22 cellular contexts compared by ENCODE assay signal in genomic region chr4:11847161-11847560, GRCh38.
"Had no signal": no experiment of that assay in that cellular context is flagged by ENCODE, and none has a peak within 500 bp of the region (broad histone marks: within the 10 kb centered on the region; RNA-seq: fewer than 3 reads in every experiment).

No MANE protein-coding gene starts in this region.

- H3K4me3 Mint-ChIP-seq: activated CD4-positive, alpha-beta T cell treated with anti-CD3 and anti-CD28 coated beads for 36 hours; activated naive CD4-positive, alpha-beta T cell treated with anti-CD3 and anti-CD28 coated beads, Interleukin-2, amount 50 U/mL, for 24 hours; nephron progenitor cell; T-helper 2 cell treated with Interferon-gamma antibody and Interleukin-4, amounts not matched to agents 5 μg/mL and 100 μg/mL, for 36 hours; type B pancreatic cell; WTC11 had no signal

- H3K27ac ChIP-seq: esophagus muscularis mucosa, skin epidermis, stomach, testis had no signal

- H3K9me3 Mint-ChIP-seq: activated naive CD4-positive, alpha-beta T cell treated with anti-CD3 and anti-CD28 coated beads, Interleukin-2, amount 50 U/mL, for 24 hours; nephron progenitor cell; T-helper 2 cell treated with Interferon-gamma antibody and Interleukin-4, amounts not matched to agents 5 μg/mL and 100 μg/mL, for 36 hours; type B pancreatic cell had no signal

- ATAC-seq: activated CD4-positive, alpha-beta T cell treated with anti-CD3 and anti-CD28 coated beads for 36 hours; WTC11 had no signal

- H3K4me1 Mint-ChIP-seq: activated CD4-positive, alpha-beta T cell treated with anti-CD3 and anti-CD28 coated beads for 36 hours; activated naive CD4-positive, alpha-beta T cell treated with anti-CD3 and anti-CD28 coated beads, Interleukin-2, amount 50 U/mL, for 24 hours; nephron progenitor cell had no signal

- H3K27me3 Mint-ChIP-seq: activated CD4-positive, alpha-beta T cell treated with anti-CD3 and anti-CD28 coated beads for 36 hours; activated naive CD4-positive, alpha-beta T cell treated with anti-CD3 and anti-CD28 coated beads, Interleukin-2, amount 50 U/mL, for 24 hours; progenitor cell of endocrine pancreas; type B pancreatic cell had no signal

- H3K36me3 ChIP-seq: esophagus muscularis mucosa, stomach had no signal

- DNase-seq: activated CD4-positive, alpha-beta T cell treated with anti-CD3 and anti-CD28 coated beads for 36 hours; activated CD4-positive, alpha-beta T cell treated with anti-CD3 and anti-CD28 coated beads, Interleukin-2, amount 50 U/mL, for 48 hours; activated gamma-delta T cell; dermis blood vessel endothelial cell; effector memory CD4-positive, alpha-beta T cell; foreskin fibroblast; hypothalamus; islet precursor cell; mammary epithelial cell; midbrain; nephron progenitor cell; nucleus accumbens; stimulated activated CD4-positive, alpha-beta T cell treated with anti-CD3 and anti-CD28 coated beads, Interleukin-4, amount 100 ng/mL, for 1 hour; stomach; testis had no signal

- H3K27me3 ChIP-seq: esophagus muscularis mucosa, stomach, testis had no signal

- H3K4me1 ChIP-seq: esophagus muscularis mucosa, stomach, testis had no signal

- H3K4me3 ChIP-seq: esophagus muscularis mucosa, skin epidermis, stomach, testis had no signal

- H3K27ac Mint-ChIP-seq: activated CD4-positive, alpha-beta T cell treated with anti-CD3 and anti-CD28 coated beads for 36 hours; activated naive CD4-positive, alpha-beta T cell treated with anti-CD3 and anti-CD28 coated beads, Interleukin-2, amount 50 U/mL, for 24 hours; progenitor cell of endocrine pancreas; T-helper 2 cell treated with Interferon-gamma antibody and Interleukin-4, amounts not matched to agents 5 μg/mL and 100 μg/mL, for 36 hours; type B pancreatic cell; WTC11 had no signal

- H3K36me3 Mint-ChIP-seq: activated naive CD4-positive, alpha-beta T cell treated with anti-CD3 and anti-CD28 coated beads, Interleukin-2, amount 50 U/mL, for 24 hours; type B pancreatic cell had no signal
